8 cellular contexts compared by ENCODE assay signal in the genomic region with DNA sequence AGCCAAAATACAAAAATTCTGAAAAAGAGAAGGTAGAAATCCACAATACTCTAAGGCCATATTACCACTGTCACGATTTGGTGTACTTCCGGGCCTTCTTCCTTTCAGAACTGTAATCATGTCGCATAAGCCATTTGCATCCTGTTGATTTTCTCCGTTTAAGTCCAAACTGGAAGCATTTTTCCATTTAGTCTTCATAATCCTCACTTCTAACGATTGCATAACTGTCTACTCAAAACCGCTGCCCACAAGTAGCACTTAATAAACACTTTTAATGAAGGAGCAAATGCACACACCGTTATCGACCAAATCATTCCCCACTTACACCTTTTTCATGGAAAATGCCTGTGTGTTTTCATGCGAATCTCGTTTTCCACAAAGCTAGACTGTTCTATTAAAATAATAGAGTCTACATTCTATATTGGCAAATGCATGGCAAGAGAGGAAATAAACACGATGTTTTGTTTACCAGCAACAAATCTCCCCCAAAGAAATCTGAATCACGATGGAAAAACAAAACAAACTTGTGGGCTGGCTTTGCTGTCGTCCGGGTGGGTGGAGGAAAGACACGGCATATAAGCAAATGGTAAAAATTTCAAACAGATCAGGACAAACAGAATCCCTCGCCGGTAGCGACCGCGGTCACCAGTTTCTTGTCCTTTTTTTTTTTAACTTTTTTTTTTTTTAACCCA. TPM values are rescaled to one million over a fixed set of nuclear protein-coding genes. Genes with fewer than 3 reads are reported as not detected.
DNase-seq lines count a peak whose midpoint lies in the region; ATAC-seq and TF ChIP-seq lines count a peak whose summit lies in the region.

No MANE protein-coding gene starts in this region.

- POLR2A ChIA-PET in RWPE1 (lab: Yijun Ruan, JAX; ENCODE audit: low non-redundant PET) = interaction anchor here (0.5 to 0.6 kb wide), 2 partner anchors 166 to 186 kb away, joined by 3 to 7 read pairs; no protein-coding TSS in a partner anchor

- H3K4me3 ChIP-seq in ectodermal cell (ENCODE audit: insufficient read depth, low read depth, low read length) (peak overlapping the region; percentile 66), mucosa of rectum (ENCODE audit: low read length in 2 of 2) (peak overlapping the region; percentile 89 to 99)

- H3K9me3 ChIP-seq in ectodermal cell (ENCODE audit: control insufficient read depth, low read length) = no peaks in the 10 kb centered on the region
- no peaks in the 10 kb centered on the region for H3K9me3 ChIP-seq in mucosa of rectum (ENCODE audit: control insufficient read depth in 2 of 2, low read length in 2 of 2)

- H3K27ac ChIP-seq in RWPE1 = peak overlapping the region; percentile 97
- H3K27ac ChIP-seq in ectodermal cell (ENCODE audit: insufficient read depth, low read depth, low read length, poor library complexity, severe bottlenecking) = peak overlapping the region; percentile 86
- H3K27ac ChIP-seq in mucosa of rectum (ENCODE audit: low read depth in 2 of 2, low read length in 2 of 2) = peak overlapping the region; percentile 96 to 97

- H3K36me3 ChIP-seq in ectodermal cell (ENCODE audit: control insufficient read depth, insufficient read depth, low read length) (no peaks in the 10 kb centered on the region), mucosa of rectum (ENCODE audit: control insufficient read depth in 2 of 2, insufficient read depth in 2 of 2, low read length in 2 of 2) (peaks cover 0 to 6% of the 10 kb centered on the region in 2 donors)

- peaks cover 12% of the 10 kb centered on the region for H3K4me1 ChIP-seq in ectodermal cell (ENCODE audit: control insufficient read depth, insufficient read depth, low read length)
- H3K4me1 ChIP-seq in mucosa of rectum (ENCODE audit: control insufficient read depth in 2 of 2, insufficient read depth in 2 of 2, low read length in 2 of 2) = peaks cover 10 to 30% of the 10 kb centered on the region in 2 donors

- peak; percentile 8 for ATAC-seq in HG02938 (IDR thresholded peaks at IDR 0.05; ENCODE audit: unreplicated experiment)

- no peaks in the 10 kb centered on the region for H3K27me3 ChIP-seq in ectodermal cell (ENCODE audit: control insufficient read depth, insufficient read depth, low read length, poor library complexity, severe bottlenecking)
- no peaks in the 10 kb centered on the region for H3K27me3 ChIP-seq in mucosa of rectum (ENCODE audit: control insufficient read depth in 2 of 2, insufficient read depth in 2 of 2, low read length in 2 of 2)

- DNase-seq in stimulated activated CD4-positive, alpha-beta T cell treated with anti-CD3 and anti-CD28 coated beads, Interleukin-2, amount 100 ng/mL, for 4 hours (ENCODE audit: low read depth) = peak; percentile 5
- DNase-seq in stimulated activated CD4-positive, alpha-beta T cell treated with anti-CD3 and anti-CD28 coated beads, Interleukin-1b, Interleukin-23, amount 100 ng/mL, for 48 hours = no peak
- DNase-seq in RWPE1 (ENCODE audit: low spot score) = peak; percentile 14
- DNase-seq in NCI-H774 (lab: John Stamatoyannopoulos, UW) = no peak
- no peak for DNase-seq in OCI-M2 (lab: John Stamatoyannopoulos, UW; ENCODE audit: unreplicated experiment)

- peak overlapping the region; percentile 95 to 96 for H3K9ac ChIP-seq in mucosa of rectum (ENCODE audit: low read depth in 1 of 2, low read length in 2 of 2)

- WGBS in ectodermal cell, 2 experiments = 10% methylated on average over 18 to 19 of the region's 20 CpGs

- CTCF ChIA-PET in RWPE1 (lab: Yijun Ruan, JAX) = interaction anchor here (0.7 kb wide), 1 partner anchor 368 kb away, joined by 3 read pairs; no protein-coding TSS in a partner anchor

- TF ChIP-seq CTCF in RWPE1 (conservative IDR thresholded peaks at IDR 0.05; ENCODE audit: low read depth) = no peak

RNA-seq across cellular contexts. Expression of a gene that starts 1.0 kb away (rescaled TPM):
- polyA plus RNA-seq in ectodermal cell (2013, experiment 1 of 4) = 26.3 TPM
- 25.2 TPM for polyA plus RNA-seq in ectodermal cell (2013, experiment 2 of 4)
- 17.9 TPM for polyA plus RNA-seq in ectodermal cell (2013, experiment 3 of 4)
- 21.3 TPM for polyA plus RNA-seq in ectodermal cell (2013, experiment 4 of 4)

RNA-seq across cellular contexts. Expression of a gene that starts 48.2 kb away (rescaled TPM):
- 110 TPM for polyA plus RNA-seq in ectodermal cell (2013, experiment 1 of 4)
- polyA plus RNA-seq in ectodermal cell (2013, experiment 2 of 4) = 115 TPM
- 114 TPM for polyA plus RNA-seq in ectodermal cell (2013, experiment 3 of 4)
- polyA plus RNA-seq in ectodermal cell (2013, experiment 4 of 4) = 110 TPM

Comparison
In these comparisons a context has a peak if more than half of its experiments do, and no peak if none do; other contexts are left out.
1. DNase-seq: peak in stimulated activated CD4-positive, alpha-beta T cell treated with anti-CD3 and anti-CD28 coated beads, Interleukin-2, amount 100 ng/mL, for 4 hours (single experiment) and RWPE1 (single experiment); none in stimulated activated CD4-positive, alpha-beta T cell treated with anti-CD3 and anti-CD28 coated beads, Interleukin-1b, Interleukin-23, amount 100 ng/mL, for 48 hours (single experiment), NCI-H774 (single experiment) and OCI-M2 (single experiment).
2. Peak in every context shown above with its lines, with median percentiles within 50 percentile points of each other: H3K27ac ChIP-seq.